In genomic region chr11:3933165-3933628, GRCh38 we compare ENCODE assay signal across 2 cellular contexts.
TF ChIP-seq lines count a peak whose summit lies in the region.

No MANE protein-coding gene starts in this region.

TF ChIP-seq in IMR-90, 13 proteins besides CTCF, POLR2A, EP300 and RAD21:
- no peak for TF ChIP-seq MAZ (IDR thresholded peaks at IDR 0.05; ENCODE audit: borderline replicate concordance, low read depth, low read length)
- TF ChIP-seq NFE2L2 (IDR thresholded peaks at IDR 0.05; ENCODE audit: low read depth, low read length): no peak
- TF ChIP-seq BHLHE40 (IDR thresholded peaks at IDR 0.05; ENCODE audit: low read depth, low read length): no peak
- TF ChIP-seq SMC3 (IDR thresholded peaks at IDR 0.05; ENCODE audit: low read depth, low read length): no peak
- no peak for TF ChIP-seq MAFK (IDR thresholded peaks at IDR 0.05; ENCODE audit: low read depth, low read length)
- TF ChIP-seq MXI1 (IDR thresholded peaks at IDR 0.05; ENCODE audit: borderline replicate concordance, low read depth, low read length): no peak
- TF ChIP-seq CHD1 (IDR thresholded peaks at IDR 0.05; ENCODE audit: low read depth, low read length): no peak
- TF ChIP-seq FOS (IDR thresholded peaks at IDR 0.05; ENCODE audit: low read depth, low read length): no peak
- TF ChIP-seq ELK1 (IDR thresholded peaks at IDR 0.05; ENCODE audit: borderline replicate concordance, low read depth, low read length): no peak
- TF ChIP-seq RFX5 (IDR thresholded peaks at IDR 0.05; ENCODE audit: low read depth, low read length): no peak
- no peak for TF ChIP-seq USF2 (IDR thresholded peaks at IDR 0.05; ENCODE audit: low read depth, low read length)
- TF ChIP-seq CEBPB (IDR thresholded peaks at IDR 0.05; ENCODE audit: low read depth, low read length): no peak
- TF ChIP-seq RCOR1 (IDR thresholded peaks at IDR 0.05; ENCODE audit: insufficient replicate concordance, low read length): no peak

TF ChIP-seq in K562, 482 proteins besides CTCF, POLR2A, EP300 and RAD21:
- no peak for TF ChIP-seq HNRNPH1 (optimal IDR thresholded peaks at IDR 0.05; ENCODE audit: low read depth, low read length)
- 0 out of 2 replicates have a peak, but pooled peaks have one; percentile 19 for TF ChIP-seq CEBPG (CRISPR knock-in tag; IDR thresholded peaks at IDR 0.05)
- peak in 1 of 2 experiments; percentile 32; a peak in 1 of 4 replicates for TF ChIP-seq CEBPG (tag; conservative IDR thresholded peaks at IDR 0.05 in 1 of 2, IDR thresholded peaks at IDR 0.05 in 1 of 2)
- TF ChIP-seq ZBTB33 (CRISPR knock-in tag; IDR thresholded peaks at IDR 0.05): no peak
- no peak for TF ChIP-seq CAMTA2 (CRISPR knock-in tag; conservative IDR thresholded peaks at IDR 0.05)
- no peak for TF ChIP-seq ZNF174 (CRISPR knock-in tag; IDR thresholded peaks at IDR 0.05)
- TF ChIP-seq ZBTB7A (IDR thresholded peaks at IDR 0.05; ENCODE audit: borderline replicate concordance, control insufficient read depth, low read depth, low read length): no peak
- TF ChIP-seq CTBP1 (IDR thresholded peaks at IDR 0.05; ENCODE audit: borderline replicate concordance): no peak
- no peak for TF ChIP-seq ZNF561 (CRISPR knock-in tag; conservative IDR thresholded peaks at IDR 0.05)
- peak; percentile 71; the same call in 1 of the 2 replicates for TF ChIP-seq CEBPB (tag; IDR thresholded peaks at IDR 0.05)
